Comparison of ENCODE assay signal across 22 cellular contexts in genomic region chr10:49225218-49225876, GRCh38. TPM values are rescaled to one million over a fixed set of nuclear protein-coding genes. Genes with fewer than 3 reads are reported as not detected.
"Had no signal": no experiment of that assay in that cellular context is flagged by ENCODE, and none has a peak within 500 bp of the region (broad histone marks: within the 10 kb centered on the region; RNA-seq: fewer than 3 reads in every experiment).

No MANE protein-coding gene starts in this region.

- H3K27me3 Mint-ChIP-seq: activated CD4-positive, alpha-beta T cell treated with anti-CD3 and anti-CD28 coated beads, Interleukin-2, amount 10 ng/mL, durations not matched to agents 24 days and 14 days had no signal

- H3K4me3 Mint-ChIP-seq: activated CD4-positive, alpha-beta T cell treated with anti-CD3 and anti-CD28 coated beads, Interleukin-2, amount 10 ng/mL, durations not matched to agents 24 days and 14 days; activated CD8-positive, alpha-beta T cell treated with anti-CD3 and anti-CD28 coated beads, Interleukin-2, amount 10 ng/mL, durations not matched to agents 7 days and 5 days; effector memory CD8-positive, alpha-beta T cell; naive B cell; stimulated activated naive CD8-positive, alpha-beta T cell treated with anti-CD3 and anti-CD28 coated beads, Interleukin-15, amount 100 ng/mL, for 72 hours; T-helper 2 cell treated with Interferon-gamma antibody and Interleukin-4, amounts not matched to agents 5 μg/mL and 100 μg/mL, for 36 hours had no signal

- H3K36me3 Mint-ChIP-seq: activated naive CD4-positive, alpha-beta T cell treated with anti-CD3 and anti-CD28 coated beads, Interleukin-2, amount 50 U/mL, for 72 hours had no signal

- H3K4me3 ChIP-seq: lung, pancreas, SJSA1, smooth muscle cell, testis, upper lobe of left lung had no signal

- H3K4me1 Mint-ChIP-seq: activated CD4-positive, alpha-beta T cell treated with anti-CD3 and anti-CD28 coated beads, Interleukin-2, amount 10 ng/mL, durations not matched to agents 24 days and 14 days; stimulated activated naive CD8-positive, alpha-beta T cell treated with anti-CD3 and anti-CD28 coated beads, Interleukin-15, amount 100 ng/mL, for 72 hours had no signal

- ATAC-seq: activated CD8-positive, alpha-beta T cell treated with anti-CD3 and anti-CD28 coated beads, Interleukin-2, amount 10 ng/mL, durations not matched to agents 7 days and 5 days; activated naive CD4-positive, alpha-beta T cell treated with anti-CD3 and anti-CD28 coated beads, Interleukin-2, amount 50 U/mL, for 72 hours; effector memory CD8-positive, alpha-beta T cell; stimulated activated naive CD8-positive, alpha-beta T cell treated with anti-CD3 and anti-CD28 coated beads, Interleukin-15, amount 100 ng/mL, for 72 hours had no signal

- H3K4me1 ChIP-seq: pancreas, SJSA1, testis, upper lobe of left lung had no signal

- H3K27me3 ChIP-seq: pancreas, SJSA1, testis, upper lobe of left lung had no signal

- H3K36me3 ChIP-seq: pancreas, SJSA1, upper lobe of left lung had no signal

- DNase-seq: activated CD4-positive, alpha-beta T cell treated with anti-CD3 and anti-CD28 coated beads, Interleukin-2, amount 10 ng/mL, durations not matched to agents 24 days and 14 days; activated CD4-positive, CD25-positive, alpha-beta regulatory T cell; activated CD8-positive, alpha-beta memory T cell treated with anti-CD3 and anti-CD28 coated beads, Interleukin-2, amount 50 U/mL, for 4 hours; activated CD8-positive, alpha-beta T cell treated with anti-CD3 and anti-CD28 coated beads, Interleukin-2, amount 10 ng/mL, durations not matched to agents 7 days and 5 days; activated gamma-delta T cell; activated T-cell treated with anti-CD3 and anti-CD28 coated beads, Interleukin-2, amount 50 U/mL, for 48 hours; central memory CD4-positive, alpha-beta T cell; cortex of kidney; effector memory CD8-positive, alpha-beta T cell; erythroblast; hypothalamus; naive B cell; pancreas; stimulated activated naive CD8-positive, alpha-beta T cell treated with anti-CD3 and anti-CD28 coated beads, Interleukin-15, amount 100 ng/mL, for 72 hours; testis had no signal

- H3K27ac Mint-ChIP-seq: activated CD4-positive, alpha-beta T cell treated with anti-CD3 and anti-CD28 coated beads, Interleukin-2, amount 10 ng/mL, durations not matched to agents 24 days and 14 days; activated CD8-positive, alpha-beta T cell treated with anti-CD3 and anti-CD28 coated beads, Interleukin-2, amount 10 ng/mL, durations not matched to agents 7 days and 5 days; effector memory CD8-positive, alpha-beta T cell; naive B cell; stimulated activated naive CD8-positive, alpha-beta T cell treated with anti-CD3 and anti-CD28 coated beads, Interleukin-15, amount 100 ng/mL, for 72 hours; T-helper 2 cell treated with Interferon-gamma antibody and Interleukin-4, amounts not matched to agents 5 μg/mL and 100 μg/mL, for 36 hours had no signal

- H3K27ac ChIP-seq: pancreas, SJSA1, testis, upper lobe of left lung had no signal

- H3K9me3 ChIP-seq: pancreas, SJSA1, testis, upper lobe of left lung had no signal

RNA-seq across cellular contexts. Expression of gene TMEM273, which starts 37.2 kb away (rescaled TPM):
- total RNA-seq: renal cortical epithelial cell, SJSA1 had no signal
- polyA plus RNA-seq: smooth muscle cell had no signal
